8 cellular contexts compared by ENCODE assay signal in the genomic region with DNA sequence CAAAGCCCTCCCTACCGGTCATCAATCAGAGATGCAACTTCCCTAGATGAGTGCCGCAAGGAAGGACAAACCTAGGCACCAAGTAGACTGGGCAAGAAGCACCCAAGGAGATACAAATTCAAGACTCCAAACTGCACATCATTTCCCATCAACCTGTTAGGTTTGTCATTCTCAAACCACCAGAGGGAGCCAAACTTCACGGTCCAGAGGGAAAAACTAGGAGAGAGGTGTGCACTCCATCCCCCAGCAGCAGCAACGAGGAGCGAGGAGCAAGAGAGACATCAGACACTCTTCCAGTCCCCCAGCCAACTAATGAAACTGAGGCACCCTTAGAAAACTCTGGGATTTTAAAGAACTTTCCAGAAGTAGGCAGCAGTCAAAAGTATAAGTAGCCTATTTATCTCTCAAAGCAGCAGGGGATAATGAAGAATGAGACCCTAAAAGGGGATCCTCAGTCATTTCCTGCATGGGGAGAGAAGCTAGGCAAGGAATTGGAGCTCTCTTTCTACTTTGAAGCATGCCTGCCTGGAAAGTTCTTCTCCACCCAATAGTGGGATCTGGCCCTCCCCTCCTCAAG. TPM values are rescaled to one million over a fixed set of nuclear protein-coding genes. Genes with fewer than 3 reads are reported as not detected.
DNase-seq lines count a peak whose midpoint lies in the region; ATAC-seq, FAIRE-seq and TF ChIP-seq lines count a peak whose summit lies in the region.

No MANE protein-coding gene starts in this region.

- CTCF ChIA-PET in A549 (lab: Yijun Ruan, JAX) = interaction anchor here (0.6 to 3.4 kb wide), 19 partner anchors 9 to 820 kb away, joined by 3 to 15 read pairs (median 4); no protein-coding TSS in a partner anchor

- peak overlapping the region; percentile 58; the same call in 2 of the 3 replicates for H3K4me2 ChIP-seq in A549

- TF ChIP-seq EP300 in A549 (IDR thresholded peaks at IDR 0.05) = no peak

- WGBS in A549 (ENCODE audit: missing lambda C conversion rate) = 3% methylated on average over 5 of the region's 5 CpGs
- 12 to 19% (median 15%) methylated on average over 5 of the region's 5 CpGs for WGBS in psoas muscle, 3 donors

- H3K9me3 ChIP-seq in A549 (no peaks in the 10 kb centered on the region), RWPE2 (ENCODE audit: severe bottlenecking) (no peaks in the 10 kb centered on the region), psoas muscle (no peaks in the 10 kb centered on the region)

- H3K36me3 ChIP-seq in RWPE2 (ENCODE audit: low read depth) = no peaks in the 10 kb centered on the region
- no peaks in the 10 kb centered on the region for H3K36me3 ChIP-seq in psoas muscle (ENCODE audit: insufficient read depth in 1 of 2, low read depth in 1 of 2)

- ATAC-seq in A549 (peak; percentile 93 to 96), RWPE2 (ENCODE audit: low read depth) (peak; percentile 70), psoas muscle (peak; percentile 83 to 92 (median 86)), GM19397 (IDR thresholded peaks at IDR 0.05; ENCODE audit: unreplicated experiment) (no peak)

- no peak for FAIRE-seq in A549 (lab: Jason Lieb, UNC)
- FAIRE-seq in GM12892 (lab: Jason Lieb, UNC) = peak; percentile 95

- H3K4me1 ChIP-seq in A549 (peaks cover 15% of the 10 kb centered on the region; the same call in 2 of the 3 replicates), RWPE2 (ENCODE audit: insufficient read depth, poor library complexity, severe bottlenecking) (peaks cover 23% of the 10 kb centered on the region), psoas muscle (no peaks in the 10 kb centered on the region)

- no peaks in the 10 kb centered on the region for H3K27me3 ChIP-seq in RWPE2 (ENCODE audit: insufficient read depth, poor library complexity, severe bottlenecking)
- no peaks in the 10 kb centered on the region for H3K27me3 ChIP-seq in psoas muscle (ENCODE audit: insufficient read depth in 3 of 3, low read length in 2 of 3)

- intact Hi-C loops in psoas muscle (cut with DNase I) = loop anchor here (5.0 to 10.0 kb wide), 5 partner anchors 49 to 229 kb away; no protein-coding TSS in a partner anchor

- TF ChIP-seq POLR2A in A549 (IDR thresholded peaks at IDR 0.05; ENCODE audit: low read length) (no peak), GM12892 (IDR thresholded peaks at IDR 0.05; ENCODE audit: low read depth, low read length) (no peak)

- peak; percentile 84 for TF ChIP-seq CTCF in A549 (IDR thresholded peaks at IDR 0.05)
- peak; percentile 90 for TF ChIP-seq CTCF in RWPE2 (IDR thresholded peaks at IDR 0.05; ENCODE audit: poor library complexity, severe bottlenecking)
- peak; percentile 72 for TF ChIP-seq CTCF in psoas muscle (IDR thresholded peaks at IDR 0.05)

- POLR2A ChIA-PET in A549 (lab: Yijun Ruan, JAX) = interaction anchor here (0.6 kb wide), 1 partner anchor 228 kb away, joined by 3 read pairs; no protein-coding TSS in a partner anchor

- H3K4me3 ChIP-seq in A549 = no peak overlapping the region
- no peak overlapping the region for H3K4me3 ChIP-seq in RWPE2 (ENCODE audit: severe bottlenecking)
- H3K4me3 ChIP-seq in psoas muscle = no peak overlapping the region

- peak; percentile 75 to 91 for TF ChIP-seq RAD21 in A549 (conservative IDR thresholded peaks at IDR 0.05 in 1 of 2, IDR thresholded peaks at IDR 0.05 in 1 of 2)

- H3K27ac ChIP-seq in A549 (no peak overlapping the region), RWPE2 (ENCODE audit: poor library complexity, severe bottlenecking) (no peak overlapping the region), psoas muscle (no peak overlapping the region)

- peak; percentile 80 to 82 for DNase-seq in A549 (ENCODE audit: low read depth in 1 of 2, low spot score in 1 of 2)
- DNase-seq in GM12892 (ENCODE audit: insufficient read length) = no peak
- DNase-seq in M059J (ENCODE audit: low read depth) = peak; percentile 79
- no peak for DNase-seq in RWPE2 (ENCODE audit: low spot score)
- peak; percentile 79 for DNase-seq in activated effector memory CD4-positive, alpha-beta T cell treated with anti-CD3 and anti-CD28 coated beads, Interleukin-2, amount 50 U/mL, for 16 hours
- DNase-seq in glomerular visceral epithelial cell (ENCODE audit: extremely low spot score) = peak; percentile 71
- DNase-seq in psoas muscle = peak; percentile 18 to 58

TF ChIP-seq in A549, 52 proteins besides CTCF, POLR2A, EP300 and RAD21:
- TF ChIP-seq SMC3 (IDR thresholded peaks at IDR 0.05) (peak; percentile 69), MAX (IDR thresholded peaks at IDR 0.05) (0 out of 2 replicates have a peak, but pooled peaks have one; percentile 35), ZSCAN20 (CRISPR knock-in tag; IDR thresholded peaks at IDR 0.05) (no peak), PHF8 (IDR thresholded peaks at IDR 0.05; ENCODE audit: borderline replicate concordance, low read depth) (no peak), MYC (IDR thresholded peaks at IDR 0.05; ENCODE audit: borderline replicate concordance, low read length) (no peak), ZNF302 (CRISPR knock-in tag; IDR thresholded peaks at IDR 0.05) (no peak)

RNA-seq across cellular contexts. Expression of gene NT5DC3, which starts 37.0 kb away (rescaled TPM):
- polyA plus RNA-seq in A549 (2011; rRNA removed) (5.2 and 8.8 TPM in 2 replicates), A549 (2017; fragmentation: RNase III; extraction: RNeasy Plus Mini Kit Qiagen cat#74134 plus additional on column Dnase treatment) (5.6 to 6.7 TPM (median 6.3 TPM) in 3 replicates), psoas muscle (10 to 100 TPM in 1 of 3 donors, 1 to 10 TPM in 2; 5.2 to 16.2 (median 7.3) TPM)
- polyA plus RNA-seq in A549 (2012; cell fraction: cytosol; rRNA removed) = 4.1 and 5.4 TPM in 2 replicates
- 11.6 and 21.4 TPM in 2 replicates for polyA plus RNA-seq in A549 (2012; cell fraction: nucleus; rRNA removed)
- 9.8 and 13.0 TPM in 2 replicates for polyA minus RNA-seq in A549 (2011; rRNA and poly(A)+ RNA removed)
- polyA plus RNA-seq in GM12892 (2012; ENCODE audit: missing spikeins) = 4.9 TPM
- total RNA-seq in M059J (2014; rRNA removed; shearing (Covaris generic)) = 7.3 and 10.4 TPM in 2 replicates
- total RNA-seq in psoas muscle = 10 to 100 TPM; 15.2 to 64.2 (median 19.5) TPM

RNA-seq across cellular contexts. Expression of gene HSP90B1, which starts 52.2 kb away (rescaled TPM):
- 694 and 915 TPM in 2 replicates for polyA plus RNA-seq in A549 (2011; rRNA removed)
- polyA plus RNA-seq in A549 (2012; cell fraction: cytosol; rRNA removed) = 190 and 248 TPM in 2 replicates
- polyA plus RNA-seq in A549 (2012; cell fraction: nucleus; rRNA removed) = 169 and 264 TPM in 2 replicates
- polyA plus RNA-seq in A549 (2017; fragmentation: RNase III; extraction: RNeasy Plus Mini Kit Qiagen cat#74134 plus additional on column Dnase treatment) = 619 to 636 TPM (median 624 TPM) in 3 replicates
- polyA minus RNA-seq in A549 (2011; rRNA and poly(A)+ RNA removed) = 128 and 141 TPM in 2 replicates
- polyA plus RNA-seq in GM12892 (2012; ENCODE audit: missing spikeins) = 382 TPM
- 763 and 1,048 TPM in 2 replicates for total RNA-seq in M059J (2014; rRNA removed; shearing (Covaris generic))
- total RNA-seq in psoas muscle = 100 to 1,000 TPM in 3 of 4 donors, 10 to 100 TPM in 1; 85.7 to 137 (median 126) TPM
- 100 to 1,000 TPM; 118 to 238 (median 129) TPM for polyA plus RNA-seq in psoas muscle

Comparison
In these comparisons a context has a peak if more than half of its experiments do, and no peak if none do; other contexts are left out.
1. DNase-seq: peak in A549 (2 of 2), M059J (single experiment), activated effector memory CD4-positive, alpha-beta T cell treated with anti-CD3 and anti-CD28 coated beads, Interleukin-2, amount 50 U/mL, for 16 hours (single experiment), glomerular visceral epithelial cell (single experiment) and psoas muscle (2 of 2); none in GM12892 (single experiment) and RWPE2 (single experiment).
2. Peak in every context shown above with its lines, with median percentiles within 50 percentile points of each other: CTCF ChIP-seq.